ENCODE assay signal across 17 cellular contexts in the genomic region with DNA sequence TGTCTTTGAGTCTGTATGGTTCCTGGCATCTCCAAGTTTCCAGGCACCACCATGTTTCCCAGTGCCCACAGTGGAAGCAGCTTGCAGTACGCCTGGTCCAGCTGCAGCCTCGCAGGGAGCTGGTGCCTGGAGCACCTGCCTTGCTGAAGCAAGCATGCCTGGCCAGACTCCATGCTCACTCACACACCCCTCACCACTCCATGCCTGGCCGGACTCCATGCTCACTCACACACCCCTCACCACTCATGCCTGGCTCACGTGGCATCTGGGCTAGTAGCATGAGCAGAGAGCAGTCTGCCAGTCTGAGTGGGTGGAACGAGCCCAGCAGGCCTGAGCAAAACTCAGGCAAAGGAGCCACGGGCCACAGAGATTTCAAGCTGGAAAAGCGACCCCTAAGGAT.
"Had no signal": no experiment of that assay in that cellular context is flagged by ENCODE, and none has a peak within 500 bp of the region (broad histone marks: within the 10 kb centered on the region; RNA-seq: fewer than 3 reads in every experiment).

No MANE protein-coding gene starts in this region.

- H3K4me1 ChIP-seq: gastrocnemius medialis, heart right ventricle, tibial nerve had no signal

- H3K4me3 ChIP-seq: gastrocnemius medialis, heart right ventricle, mucosa of descending colon, tibial nerve had no signal

- ATAC-seq: activated naive CD8-positive, alpha-beta T cell treated with anti-CD3 and anti-CD28 coated beads, Interleukin-2, amount 50 U/mL, for 24 hours; effector memory CD8-positive, alpha-beta T cell; gastrocnemius medialis; mucosa of descending colon; naive thymus-derived CD8-positive, alpha-beta T cell had no signal

- H3K27ac ChIP-seq: epithelial cell of prostate, gastrocnemius medialis, heart right ventricle, tibial nerve had no signal

- DNase-seq: activated CD4-positive, alpha-beta T cell treated with anti-CD3 and anti-CD28 coated beads, Interleukin-2, amount 50 U/mL, for 4 hours; activated CD4-positive, CD25-positive, alpha-beta regulatory T cell treated with anti-CD3 and anti-CD28 coated beads, Interleukin-2, amount 50 U/mL, for 72 hours; activated naive CD4-positive, alpha-beta T cell treated with anti-CD3 and anti-CD28 coated beads for 36 hours; activated naive CD8-positive, alpha-beta T cell treated with anti-CD3 and anti-CD28 coated beads, Interleukin-2, amount 50 U/mL, for 24 hours; aorta; dermis blood vessel endothelial cell; effector memory CD8-positive, alpha-beta T cell; gastrocnemius medialis; heart right ventricle; mucosa of descending colon; naive thymus-derived CD8-positive, alpha-beta T cell; retina; stimulated activated CD4-positive, alpha-beta T cell treated with anti-CD3 and anti-CD28 coated beads, Interleukin-4, amount 100 ng/mL, for 24 hours; stimulated activated naive CD4-positive, alpha-beta T cell; T-helper 9 cell had no signal

- H3K9me3 ChIP-seq: gastrocnemius medialis, heart right ventricle, mucosa of descending colon, tibial nerve had no signal

- H3K27me3 ChIP-seq: gastrocnemius medialis, tibial nerve had no signal

- H3K36me3 ChIP-seq: gastrocnemius medialis, heart right ventricle, tibial nerve had no signal
